In the genomic region with DNA sequence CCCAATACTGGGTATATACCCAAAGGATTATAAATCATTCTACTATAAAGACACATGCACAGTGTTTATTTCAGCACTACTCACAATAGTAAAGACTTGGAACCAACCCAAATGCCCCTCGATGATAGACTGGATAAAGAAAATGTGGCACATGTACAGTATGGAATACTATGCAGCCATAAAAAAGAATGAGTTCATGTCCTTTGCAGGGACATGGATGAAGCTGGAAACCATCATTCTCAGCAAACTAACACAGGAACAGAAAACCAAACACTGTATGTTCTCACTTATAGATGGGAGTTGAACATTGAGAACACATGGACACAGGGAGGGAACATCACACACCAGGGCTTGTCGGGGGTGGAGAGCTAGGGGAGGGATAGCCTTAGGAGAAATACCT, we compare ENCODE assay signal across 5 cellular contexts. TPM values are rescaled to one million over a fixed set of nuclear protein-coding genes. Genes with fewer than 3 reads are reported as not detected.
"Had no signal": no experiment of that assay in that cellular context is flagged by ENCODE, and none has a peak within 500 bp of the region (broad histone marks: within the 10 kb centered on the region; RNA-seq: fewer than 3 reads in every experiment).

No MANE protein-coding gene starts in this region.

RNA-seq across cellular contexts. Expression of a gene that starts 11.0 kb away (rescaled TPM):
- total RNA-seq: HepG2, HT-29, HT1080, IMR-90 had no signal
- polyA plus RNA-seq: HepG2, IgD-negative memory B cell, IMR-90 had no signal

RNA-seq across cellular contexts. Expression of a gene that starts 27.2 kb away (rescaled TPM):
- total RNA-seq: HepG2, HT-29, HT1080, IMR-90 had no signal
- polyA plus RNA-seq: HepG2, IgD-negative memory B cell, IMR-90 had no signal

RNA-seq across cellular contexts. Expression of a gene that starts 53.7 kb away (rescaled TPM):
- total RNA-seq: HepG2, HT-29, HT1080, IMR-90 had no signal
- polyA plus RNA-seq: HepG2, IgD-negative memory B cell, IMR-90 had no signal
